ENCODE assay signal across 9 cellular contexts in the genomic region with DNA sequence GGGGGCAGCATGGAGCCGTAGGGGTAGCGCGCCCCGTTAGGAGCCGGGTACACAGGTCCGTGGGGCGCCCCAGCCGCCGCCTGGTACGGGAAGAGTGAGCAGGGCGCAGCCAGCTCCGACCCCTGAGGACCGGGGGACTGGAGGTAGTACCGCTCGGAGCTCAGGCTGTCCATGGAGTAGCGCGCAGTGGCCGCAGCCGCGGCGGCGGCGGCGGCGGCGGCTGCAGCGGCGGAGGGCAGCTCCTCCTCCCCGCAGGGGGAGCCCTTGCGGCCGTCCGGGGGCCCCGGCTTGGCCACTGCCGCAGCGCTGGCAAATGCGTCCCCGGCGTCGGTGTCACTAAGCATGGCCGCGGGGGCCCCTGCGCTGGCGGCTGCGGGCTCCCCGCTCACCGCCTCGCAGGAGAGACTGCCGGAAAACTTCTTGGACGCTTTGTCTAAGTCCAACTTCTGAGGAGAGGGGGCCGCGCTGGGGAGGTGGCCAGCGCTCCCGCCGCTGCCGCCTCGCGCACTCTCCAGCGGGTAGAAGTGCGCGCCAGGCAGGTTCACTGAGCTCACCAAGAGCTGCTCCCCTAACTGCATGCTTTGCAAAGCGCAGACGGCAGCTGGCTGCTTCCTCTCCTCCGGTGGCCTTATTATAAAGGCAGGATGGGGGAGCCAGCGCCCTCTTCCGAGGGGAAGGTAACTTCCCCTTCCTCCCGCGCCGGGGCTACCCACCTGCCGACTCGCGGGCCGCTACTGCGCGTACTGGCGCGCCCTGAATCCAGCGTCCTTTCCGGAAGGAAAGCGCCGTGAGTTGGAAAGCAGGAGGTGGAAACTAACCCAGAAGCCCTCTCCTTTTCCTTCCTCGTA.
A peak's percentile ranks its signal among the peaks of the same experiment; 100 is the strongest.
DNase-seq lines count a peak whose midpoint lies in the region; TF ChIP-seq lines count a peak whose summit lies in the region.
"Had no signal": no experiment of that assay in that cellular context is flagged by ENCODE, and none has a peak within 500 bp of the region (broad histone marks: within the 10 kb centered on the region; RNA-seq: fewer than 3 reads in every experiment).

A gene (minus strand): TSS at position 607 of the 848 bp plus-strand sequence. CDS start 29 bp downstream, at position 578.

- H3K4me1 ChIP-seq in Loucy (ENCODE audit: insufficient read depth, low read length, poor library complexity, severe bottlenecking): peaks cover 13% of the 10 kb centered on the region

- H3K79me2 ChIP-seq in Loucy (ENCODE audit: insufficient read depth, low read length): peaks cover 8% of the 10 kb centered on the region

- H3K9me2 ChIP-seq in Loucy (replicated peaks; ENCODE audit: low read depth, low read length): no peaks in the 10 kb centered on the region

- in situ Hi-C loops in astrocyte of the cerebellum (cut with HindIII; ENCODE audit: low sequenced_read_pairs): loop anchor here (10.0 kb wide), 1 partner anchor 623 kb away; a partner anchor contains a TSS

- H3K4me2 ChIP-seq in Loucy (ENCODE audit: low read depth, low read length, poor library complexity, severe bottlenecking): peak within 1 kb of the TSS; percentile 75

- H3K36me3 ChIP-seq in Loucy (ENCODE audit: insufficient read depth, low read length): no peaks in the 10 kb centered on the region
- H3K36me3 ChIP-seq: neutrophil had no signal

- DNase-seq in GM03348 (ENCODE audit: low spot score): peak; percentile 65
- peak; percentile 24 for DNase-seq in GOT3 (lab: John Stamatoyannopoulos, UW)
- DNase-seq in T-helper 1 cell: peak; percentile 48 to 83 (median 57)
- no peak for DNase-seq in astrocyte of the cerebellum (ENCODE audit: low read depth)
- DNase-seq in islet precursor cell: peak; percentile 82
- peak; percentile 55 for DNase-seq in stimulated activated CD8-positive, alpha-beta memory T cell treated with anti-CD3 and anti-CD28 coated beads, Interleukin-12 subunit alpha, Interleukin-12 subunit beta, amount 100 ng/mL, for 1 hour (ENCODE audit: low read depth)
- no peak for DNase-seq in superior temporal gyrus (ENCODE audit: extremely low spot score)

- H2AFZ ChIP-seq in Loucy (ENCODE audit: low read length): peak within 1 kb of the TSS; percentile 95

- peak within 1 kb of the TSS; percentile 70 for H3K9ac ChIP-seq in Loucy (ENCODE audit: low read depth, low read length, poor library complexity, severe bottlenecking)

- no peaks in the 10 kb centered on the region for H3K27me3 ChIP-seq in Loucy (ENCODE audit: insufficient read depth, low read length, poor library complexity, severe bottlenecking)

- H3K4me3 ChIP-seq in Loucy (ENCODE audit: low read length, poor library complexity, severe bottlenecking) (peak within 1 kb of the TSS; percentile 74), astrocyte of the cerebellum (ENCODE audit: low read depth, low read length) (peak within 1 kb of the TSS; percentile 29)

- peak; percentile 51 for TF ChIP-seq CTCF in Loucy (conservative IDR thresholded peaks at IDR 0.05; ENCODE audit: low read length)
- TF ChIP-seq CTCF in astrocyte of the cerebellum (IDR thresholded peaks at IDR 0.05; ENCODE audit: low read depth, low read length, missing control alignments): peak; percentile 35

- no peaks in the 10 kb centered on the region for H3K9me3 ChIP-seq in Loucy (ENCODE audit: insufficient read depth, low read depth, low read length)
- H3K9me3 ChIP-seq: neutrophil had no signal

- H4K20me1 ChIP-seq in Loucy (ENCODE audit: insufficient read depth, low read length, poor library complexity, severe bottlenecking): no peaks in the 10 kb centered on the region

- H3F3A ChIP-seq in Loucy (ENCODE audit: low read depth): no peaks in the 10 kb centered on the region

Comparison
In these comparisons a context has a peak if more than half of its experiments do, and no peak if none do; other contexts are left out.
1. DNase-seq: peak in GM03348 (single experiment), GOT3 (single experiment), T-helper 1 cell (5 of 5), islet precursor cell (single experiment) and stimulated activated CD8-positive, alpha-beta memory T cell treated with anti-CD3 and anti-CD28 coated beads, Interleukin-12 subunit alpha, Interleukin-12 subunit beta, amount 100 ng/mL, for 1 hour (single experiment); none in astrocyte of the cerebellum (single experiment) and superior temporal gyrus (single experiment).